ENCODE assay signal across 1 cellular context in genomic region chr18:22670914-22671313, GRCh38.
TF ChIP-seq lines count a peak whose summit lies in the region.

No MANE protein-coding gene starts in this region.

TF ChIP-seq in IMR-90, 13 proteins besides CTCF, POLR2A, EP300 and RAD21 (continued from another document):
- TF ChIP-seq CEBPB (IDR thresholded peaks at IDR 0.05; ENCODE audit: low read depth, low read length) (no peak), BHLHE40 (IDR thresholded peaks at IDR 0.05; ENCODE audit: low read depth, low read length) (no peak), FOS (IDR thresholded peaks at IDR 0.05; ENCODE audit: low read depth, low read length) (no peak), MAZ (IDR thresholded peaks at IDR 0.05; ENCODE audit: borderline replicate concordance, low read depth, low read length) (no peak), SMC3 (IDR thresholded peaks at IDR 0.05; ENCODE audit: low read depth, low read length) (no peak), CHD1 (IDR thresholded peaks at IDR 0.05; ENCODE audit: low read depth, low read length) (no peak), RCOR1 (IDR thresholded peaks at IDR 0.05; ENCODE audit: insufficient replicate concordance, low read length) (no peak), RFX5 (IDR thresholded peaks at IDR 0.05; ENCODE audit: low read depth, low read length) (no peak)
- TF ChIP-seq, protein P1, sequence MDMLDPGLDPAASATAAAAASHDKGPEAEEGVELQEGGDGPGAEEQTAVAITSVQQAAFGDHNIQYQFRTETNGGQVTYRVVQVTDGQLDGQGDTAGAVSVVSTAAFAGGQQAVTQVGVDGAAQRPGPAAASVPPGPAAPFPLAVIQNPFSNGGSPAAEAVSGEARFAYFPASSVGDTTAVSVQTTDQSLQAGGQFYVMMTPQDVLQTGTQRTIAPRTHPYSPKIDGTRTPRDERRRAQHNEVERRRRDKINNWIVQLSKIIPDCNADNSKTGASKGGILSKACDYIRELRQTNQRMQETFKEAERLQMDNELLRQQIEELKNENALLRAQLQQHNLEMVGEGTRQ (IDR thresholded peaks at IDR 0.05; ENCODE audit: low read depth, low read length), result no peak
